ENCODE assay signal across 13 cellular contexts in the genomic region with DNA sequence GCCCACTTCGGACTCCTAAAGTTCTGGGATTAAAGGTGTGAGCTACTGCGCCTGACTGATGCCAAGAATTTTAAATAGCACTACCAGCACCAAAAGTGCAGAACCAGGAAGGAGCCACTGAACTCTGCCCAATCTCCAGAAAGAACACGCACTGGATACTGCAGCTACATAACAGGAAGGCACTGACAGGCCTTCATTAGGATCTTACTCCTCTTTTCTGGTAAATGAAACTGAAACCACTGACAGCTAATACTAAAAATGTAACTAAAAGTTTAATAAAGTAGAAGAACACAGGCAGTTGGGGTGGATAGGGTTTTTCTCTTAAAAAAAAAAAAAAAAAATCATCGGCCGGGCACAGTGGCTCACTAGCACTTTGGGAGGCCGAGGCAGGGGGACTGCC.
DNase-seq lines count a peak whose midpoint lies in the region; ATAC-seq lines count a peak whose summit lies in the region.
"Had no signal": no experiment of that assay in that cellular context is flagged by ENCODE, and none has a peak within 500 bp of the region (broad histone marks: within the 10 kb centered on the region; RNA-seq: fewer than 3 reads in every experiment).

No MANE protein-coding gene starts in this region.

- no peak for DNase-seq in cerebellar cortex (ENCODE audit: low spot score)
- DNase-seq in NCI-H69 (lab: John Stamatoyannopoulos, UW) = no peak
- no peak for DNase-seq in COR-L47 (lab: John Stamatoyannopoulos, UW)
- no peak for DNase-seq in stimulated activated naive B cell treated with anti-CD40 and anti-IgM and Interleukin-4, amounts not matched to agents 10 μg/mL and 1 μg/mL and 100 μg/mL, for 72 hours
- DNase-seq: left lung; stimulated activated CD4-positive, alpha-beta T cell treated with anti-CD3 and anti-CD28 coated beads, Interleukin-15, amount 100 ng/mL, for 24 hours had no signal

- H3K27me3 Mint-ChIP-seq in stimulated activated naive B cell treated with anti-CD40 and anti-IgM and Interleukin-4, amounts not matched to agents 10 μg/mL and 1 μg/mL and 100 μg/mL, for 72 hours = no peaks in the 10 kb centered on the region
- H3K27me3 Mint-ChIP-seq: central memory CD8-positive, alpha-beta T cell had no signal

- ATAC-seq in GM18861 (IDR thresholded peaks at IDR 0.05; ENCODE audit: unreplicated experiment) = peak; percentile 85
- ATAC-seq in GM19397 (IDR thresholded peaks at IDR 0.05; ENCODE audit: unreplicated experiment) = peak; percentile 44
- ATAC-seq in HG02678 (IDR thresholded peaks at IDR 0.05; ENCODE audit: unreplicated experiment) = peak; percentile 65
- ATAC-seq in HG03558 (IDR thresholded peaks at IDR 0.05; ENCODE audit: extremely low read depth, unreplicated experiment) = peak; percentile 56
- ATAC-seq in stimulated activated naive B cell treated with anti-CD40 and anti-IgM and Interleukin-4, amounts not matched to agents 10 μg/mL and 1 μg/mL and 100 μg/mL, for 72 hours (replicated peaks) = no peak
- ATAC-seq: HCT116, left lung had no signal

- H3K36me3 Mint-ChIP-seq in stimulated activated naive B cell treated with anti-CD40 and anti-IgM and Interleukin-4, amounts not matched to agents 10 μg/mL and 1 μg/mL and 100 μg/mL, for 72 hours = peaks cover 0 to 7% of the 10 kb centered on the region in 2 donors

- peaks cover 6 to 10% of the 10 kb centered on the region in 2 donors for H3K4me1 Mint-ChIP-seq in stimulated activated naive B cell treated with anti-CD40 and anti-IgM and Interleukin-4, amounts not matched to agents 10 μg/mL and 1 μg/mL and 100 μg/mL, for 72 hours

- peaks cover 0 to 1% of the 10 kb centered on the region in 2 donors for H3K9me3 Mint-ChIP-seq in stimulated activated naive B cell treated with anti-CD40 and anti-IgM and Interleukin-4, amounts not matched to agents 10 μg/mL and 1 μg/mL and 100 μg/mL, for 72 hours
- H3K9me3 Mint-ChIP-seq: central memory CD8-positive, alpha-beta T cell; T-helper 2 cell treated with Interferon-gamma antibody and Interleukin-4, amounts not matched to agents 5 μg/mL and 100 μg/mL, for 36 hours had no signal

- H3K4me3 Mint-ChIP-seq in stimulated activated naive B cell treated with anti-CD40 and anti-IgM and Interleukin-4, amounts not matched to agents 10 μg/mL and 1 μg/mL and 100 μg/mL, for 72 hours = no peak overlapping the region
- H3K4me3 Mint-ChIP-seq: central memory CD8-positive, alpha-beta T cell; T-helper 2 cell treated with Interferon-gamma antibody and Interleukin-4, amounts not matched to agents 5 μg/mL and 100 μg/mL, for 36 hours had no signal

- no peak overlapping the region for H3K27ac Mint-ChIP-seq in stimulated activated naive B cell treated with anti-CD40 and anti-IgM and Interleukin-4, amounts not matched to agents 10 μg/mL and 1 μg/mL and 100 μg/mL, for 72 hours
- H3K27ac Mint-ChIP-seq: T-helper 2 cell treated with Interferon-gamma antibody and Interleukin-4, amounts not matched to agents 5 μg/mL and 100 μg/mL, for 36 hours had no signal

Comparison
In these comparisons a context has a peak if more than half of its experiments do, and no peak if none do; other contexts are left out.
1. ATAC-seq: peak in GM18861 (single experiment), GM19397 (single experiment), HG02678 (single experiment) and HG03558 (single experiment); none in stimulated activated naive B cell treated with anti-CD40 and anti-IgM and Interleukin-4, amounts not matched to agents 10 μg/mL and 1 μg/mL and 100 μg/mL, for 72 hours (0 of 2).